In the genomic region with DNA sequence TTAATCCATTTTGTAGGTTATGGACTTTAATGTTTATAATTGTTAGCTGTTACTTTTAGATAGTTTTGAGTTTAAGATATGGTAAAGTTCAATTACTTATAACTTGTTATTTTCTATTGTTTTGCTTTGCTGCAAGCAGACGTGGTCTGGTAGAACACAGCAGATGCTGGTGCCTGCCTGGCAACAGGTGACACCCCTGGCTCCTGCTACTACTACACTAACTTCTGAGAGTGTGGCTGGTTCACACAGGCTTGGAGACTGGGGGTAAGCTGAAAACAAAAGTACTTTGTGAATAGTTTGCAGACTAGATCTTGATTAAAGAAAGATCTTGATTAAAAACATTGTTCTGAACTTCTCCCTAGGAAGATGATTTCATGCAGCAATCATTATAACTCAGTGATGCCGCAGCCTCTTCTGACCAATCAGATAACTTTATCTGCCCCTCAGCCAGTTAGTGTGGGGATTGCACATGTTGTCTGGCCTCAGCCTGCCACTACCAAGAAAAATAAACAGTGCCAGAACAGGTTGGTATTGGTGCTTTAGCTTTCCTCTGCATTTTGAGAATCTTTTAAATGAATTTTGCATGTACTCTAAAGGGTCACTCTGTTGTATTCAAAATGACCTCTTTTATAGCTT, we compare ENCODE assay signal across 14 cellular contexts. TPM values are rescaled to one million over a fixed set of nuclear protein-coding genes. Genes with fewer than 3 reads are reported as not detected.
DNase-seq lines count a peak whose midpoint lies in the region; ATAC-seq, FAIRE-seq and TF ChIP-seq lines count a peak whose summit lies in the region.
"Had no signal": no experiment of that assay in that cellular context is flagged by ENCODE, and none has a peak within 500 bp of the region (broad histone marks: within the 10 kb centered on the region; RNA-seq: fewer than 3 reads in every experiment).

No MANE protein-coding gene starts in this region.

- no peak overlapping the region for H3K4me2 ChIP-seq in K562 (ENCODE audit: insufficient read depth, low read length)

- no peak for DNase-seq in GM18507 (ENCODE audit: extremely low spot score, insufficient read length, low read depth)
- DNase-seq in K562 (ENCODE audit: extremely low read depth in 1 of 4, low spot score in 3 of 4): no peak
- DNase-seq in activated T-cell treated with anti-CD3 and anti-CD28 coated beads, Interleukin-2, amount 50 U/mL, for 72 hours: no peak
- DNase-seq in inferior parietal cortex (ENCODE audit: extremely low spot score): no peak
- DNase-seq: activated CD4-positive, alpha-beta T cell treated with anti-CD3 and anti-CD28 coated beads for 36 hours; activated naive CD4-positive, alpha-beta T cell treated with anti-CD3 and anti-CD28 coated beads, Interleukin-2, amount 10 ng/mL, durations not matched to agents 7 days and 5 days; CD4-positive, alpha-beta memory T cell; left colon; NCI-H69; stimulated activated CD4-positive, alpha-beta T cell treated with anti-CD3 and anti-CD28 coated beads, Interleukin-2, amount 100 ng/mL, for 24 hours had no signal

- H4K20me1 ChIP-seq in K562 (replicated peaks; ENCODE audit: control insufficient read depth, insufficient read depth, low read length): no peaks in the 10 kb centered on the region

- in situ Hi-C loops in K562 (cut with MboI): loop anchor here (25.0 kb wide), 1 partner anchor 385 kb away; no protein-coding TSS in a partner anchor

- intact Hi-C loops in K562 (cut with micrococcal nuclease): no loop called here

- H3K27me3 Mint-ChIP-seq in activated T-cell treated with anti-CD3 and anti-CD28 coated beads, Interleukin-2, amount 50 U/mL, for 72 hours (ENCODE audit: low read depth): no peaks in the 10 kb centered on the region
- H3K27me3 Mint-ChIP-seq: activated CD4-positive, alpha-beta T cell treated with anti-CD3 and anti-CD28 coated beads for 36 hours; activated naive CD4-positive, alpha-beta T cell treated with anti-CD3 and anti-CD28 coated beads, Interleukin-2, amount 10 ng/mL, durations not matched to agents 7 days and 5 days; CD4-positive, alpha-beta memory T cell had no signal

- H3K36me3 ChIP-seq in K562 (ENCODE audit: control insufficient read depth, insufficient read depth, low read length): peaks cover 65% of the 10 kb centered on the region

- H3K4me1 Mint-ChIP-seq in activated T-cell treated with anti-CD3 and anti-CD28 coated beads, Interleukin-2, amount 50 U/mL, for 72 hours (ENCODE audit: low read depth): no peaks in the 10 kb centered on the region
- H3K4me1 Mint-ChIP-seq: activated CD4-positive, alpha-beta T cell treated with anti-CD3 and anti-CD28 coated beads for 36 hours; activated naive CD4-positive, alpha-beta T cell treated with anti-CD3 and anti-CD28 coated beads, Interleukin-2, amount 10 ng/mL, durations not matched to agents 7 days and 5 days; CD4-positive, alpha-beta memory T cell had no signal

- no peak for TF ChIP-seq EP300 in K562 (IDR thresholded peaks at IDR 0.05; ENCODE audit: low read length)

- H3K4me3 Mint-ChIP-seq in activated T-cell treated with anti-CD3 and anti-CD28 coated beads, Interleukin-2, amount 50 U/mL, for 72 hours: no peak overlapping the region
- H3K4me3 Mint-ChIP-seq: activated CD4-positive, alpha-beta T cell treated with anti-CD3 and anti-CD28 coated beads for 36 hours; activated naive CD4-positive, alpha-beta T cell treated with anti-CD3 and anti-CD28 coated beads, Interleukin-2, amount 10 ng/mL, durations not matched to agents 7 days and 5 days; CD4-positive, alpha-beta memory T cell had no signal

- no peak overlapping the region for H3K9ac ChIP-seq in K562 (ENCODE audit: insufficient read depth in 1 of 2, low read depth in 2 of 2, low read length in 2 of 2)

- H3K4me1 ChIP-seq in K562 (replicated peaks in 1 of 2; ENCODE audit: control insufficient read depth in 2 of 2, insufficient read depth in 2 of 2, low read length in 2 of 2): peaks cover 0 to 6% of the 10 kb centered on the region in 2 experiments; a peak in 3 of 5 replicates

- CTCF ChIA-PET in K562 (lab: Yijun Ruan, JAX; ENCODE audit: low intra/inter-chr PET ratio): no interaction called here

- WGBS in K562 (ENCODE audit: insufficient coverage, low coverage, missing lambda C conversion rate): 87% methylated on average over 2 of the region's 2 CpGs

- ATAC-seq in GM21381 (IDR thresholded peaks at IDR 0.05; ENCODE audit: unreplicated experiment) (peak; percentile 61), HG03045 (IDR thresholded peaks at IDR 0.05; ENCODE audit: unreplicated experiment) (peak; percentile 90), K562 (no peak), GM21423 (IDR thresholded peaks at IDR 0.05; ENCODE audit: unreplicated experiment) (no peak), GM19397 (IDR thresholded peaks at IDR 0.05; ENCODE audit: unreplicated experiment) (no peak)
- no peak for ATAC-seq in activated T-cell treated with anti-CD3 and anti-CD28 coated beads, Interleukin-2, amount 50 U/mL, for 72 hours (replicated peaks in 1 of 2)
- ATAC-seq: activated CD4-positive, alpha-beta T cell treated with anti-CD3 and anti-CD28 coated beads for 36 hours; left colon had no signal

- H3K79me2 ChIP-seq in K562 (ENCODE audit: control insufficient read depth, insufficient read depth, low read length): no peaks in the 10 kb centered on the region

- H2AFZ ChIP-seq in K562 (ENCODE audit: low read depth, low read length): no peak overlapping the region

- H3K4me3 ChIP-seq in K562: no peak overlapping the region

- peaks cover 0 to 2% of the 10 kb centered on the region in 2 donors for H3K36me3 Mint-ChIP-seq in activated T-cell treated with anti-CD3 and anti-CD28 coated beads, Interleukin-2, amount 50 U/mL, for 72 hours (ENCODE audit: insufficient read depth in 2 of 2)

- peak; percentile 5 for FAIRE-seq in GM18507 (lab: Jason Lieb, UNC)
- no peak for FAIRE-seq in K562 (lab: Jason Lieb, UNC)

- H3K9me3 Mint-ChIP-seq in activated T-cell treated with anti-CD3 and anti-CD28 coated beads, Interleukin-2, amount 50 U/mL, for 72 hours: no peaks in the 10 kb centered on the region
- H3K9me3 Mint-ChIP-seq: activated naive CD4-positive, alpha-beta T cell treated with anti-CD3 and anti-CD28 coated beads, Interleukin-2, amount 10 ng/mL, durations not matched to agents 7 days and 5 days; CD4-positive, alpha-beta memory T cell had no signal

- H3K27ac ChIP-seq in K562 (ENCODE audit: extremely low read depth, low read depth, low read length): no peak overlapping the region

- BruUV-seq in K562 (replicated peaks; lab: Mats Ljungman, UMichigan): no TSS peak

- no peaks in the 10 kb centered on the region for H3K9me3 ChIP-seq in K562 (replicated peaks; ENCODE audit: control insufficient read depth, insufficient read depth, low read depth, low read length)

- no peak for TF ChIP-seq RAD21 in K562 (CRISPR knock-in tag; conservative IDR thresholded peaks at IDR 0.05 in 1 of 2, IDR thresholded peaks at IDR 0.05 in 1 of 2)

- no peak for TF ChIP-seq POLR2A in K562 (conservative IDR thresholded peaks at IDR 0.05)

- H3K27me3 ChIP-seq in K562 (ENCODE audit: control insufficient read depth in 2 of 2, insufficient read depth in 2 of 2, low read length in 2 of 2): no peaks in the 10 kb centered on the region

- no peaks in the 10 kb centered on the region for H3K9me1 ChIP-seq in K562 (ENCODE audit: control insufficient read depth, insufficient read depth, low read length)

- no peak overlapping the region for H3K27ac Mint-ChIP-seq in activated T-cell treated with anti-CD3 and anti-CD28 coated beads, Interleukin-2, amount 50 U/mL, for 72 hours
- H3K27ac Mint-ChIP-seq: activated CD4-positive, alpha-beta T cell treated with anti-CD3 and anti-CD28 coated beads for 36 hours; activated naive CD4-positive, alpha-beta T cell treated with anti-CD3 and anti-CD28 coated beads, Interleukin-2, amount 10 ng/mL, durations not matched to agents 7 days and 5 days had no signal

- POLR2A ChIA-PET in K562 (lab: Yijun Ruan, JAX): no interaction called here

- no peak for TF ChIP-seq CTCF in K562 (IDR thresholded peaks at IDR 0.05 in 2 of 3, conservative IDR thresholded peaks at IDR 0.05 in 1 of 3; ENCODE audit: insufficient read depth in 2 of 3, low read depth in 1 of 3, low read length in 3 of 3)

TF ChIP-seq in K562, 482 proteins besides CTCF, POLR2A, EP300 and RAD21:
- TF ChIP-seq RFX5 (IDR thresholded peaks at IDR 0.05; ENCODE audit: low read depth, low read length) (peak; percentile 92), ZNF24 (IDR thresholded peaks at IDR 0.05) (no peak), MYC (IDR thresholded peaks at IDR 0.05; ENCODE audit: low read depth, low read length) (no peak), MYC (CRISPR knock-in tag; IDR thresholded peaks at IDR 0.05; ENCODE audit: borderline replicate concordance, low read depth) (no peak)
- TF ChIP-seq, protein P1, sequence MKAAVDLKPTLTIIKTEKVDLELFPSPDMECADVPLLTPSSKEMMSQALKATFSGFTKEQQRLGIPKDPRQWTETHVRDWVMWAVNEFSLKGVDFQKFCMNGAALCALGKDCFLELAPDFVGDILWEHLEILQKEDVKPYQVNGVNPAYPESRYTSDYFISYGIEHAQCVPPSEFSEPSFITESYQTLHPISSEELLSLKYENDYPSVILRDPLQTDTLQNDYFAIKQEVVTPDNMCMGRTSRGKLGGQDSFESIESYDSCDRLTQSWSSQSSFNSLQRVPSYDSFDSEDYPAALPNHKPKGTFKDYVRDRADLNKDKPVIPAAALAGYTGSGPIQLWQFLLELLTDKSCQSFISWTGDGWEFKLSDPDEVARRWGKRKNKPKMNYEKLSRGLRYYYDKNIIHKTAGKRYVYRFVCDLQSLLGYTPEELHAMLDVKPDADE (conservative IDR thresholded peaks at IDR 0.05; ENCODE audit: control insufficient read depth, low read depth, low read length): no peak

RNA-seq across cellular contexts. Expression of a gene that starts 28.3 kb away (rescaled TPM):
- total RNA-seq in K562 (2011; cell fraction: chromatin; rRNA removed; ENCODE audit: low replicate concordance): not detected in 2 replicates
- total RNA-seq in K562 (2011; cell fraction: nucleolus; rRNA removed): not detected in 2 replicates
- not detected in 2 replicates for total RNA-seq in K562 (2011; cell fraction: nucleoplasm; rRNA removed)
- not detected in 2 replicates for total RNA-seq in K562 (2014; rRNA removed)
- not detected in 2 replicates for total RNA-seq in K562 (2014; rRNA removed; fragmentation: Illumina TruSeq; extraction: Trizol)
- total RNA-seq in K562 (2015; rRNA removed; fragmentation: Illumina TruSeq; extraction: Trizol): not detected in 2 replicates
- not detected in 2 replicates for total RNA-seq in K562 (2021)
- polyA plus RNA-seq in K562 (2011; rRNA removed): not detected in 2 replicates
- polyA plus RNA-seq in K562 (2011; cell fraction: cytosol; rRNA removed): under 0.01 TPM in 1 of 2 replicates, not detected in the other
- not detected in 2 replicates for polyA plus RNA-seq in K562 (2011; cell fraction: nucleus; rRNA removed)
- 0.01 TPM in 1 of 2 replicates, not detected in the other for polyA plus RNA-seq in K562 (2012)
- polyA plus RNA-seq in K562 (2014; fragmentation: Illumina TruSeq; extraction: Trizol): not detected in 2 replicates
- polyA plus RNA-seq in K562 (2014; fragmentation: Nextera tagmentation; extraction: Ambion mirVana): not detected
- not detected in 2 replicates for polyA plus RNA-seq in K562 (2014; rRNA removed)
- not detected in 2 replicates for polyA minus RNA-seq in K562 (2011; rRNA and poly(A)+ RNA removed)
- not detected in 2 replicates for polyA minus RNA-seq in K562 (2011; cell fraction: cytosol; rRNA and poly(A)+ RNA removed)
- not detected in 2 replicates for polyA minus RNA-seq in K562 (2011; cell fraction: nucleus; rRNA and poly(A)+ RNA removed)
- not detected for total RNA-seq in activated T-cell treated with anti-CD3 and anti-CD28 coated beads, Interleukin-2, amount 50 U/mL, for 72 hours
- total RNA-seq: activated CD4-positive, alpha-beta T cell treated with anti-CD3 and anti-CD28 coated beads for 36 hours; CD4-positive, alpha-beta memory T cell had no signal
- polyA plus RNA-seq: CD4-positive, alpha-beta memory T cell had no signal

Comparison
In these comparisons a context has a peak if more than half of its experiments do, and no peak if none do; other contexts are left out.
1. ATAC-seq: peak in GM21381 (single experiment) and HG03045 (single experiment); none in K562 (single experiment), GM21423 (single experiment), activated T-cell treated with anti-CD3 and anti-CD28 coated beads, Interleukin-2, amount 50 U/mL, for 72 hours (0 of 2) and GM19397 (single experiment).